Comparison of ENCODE assay signal across 11 cellular contexts in the genomic region with DNA sequence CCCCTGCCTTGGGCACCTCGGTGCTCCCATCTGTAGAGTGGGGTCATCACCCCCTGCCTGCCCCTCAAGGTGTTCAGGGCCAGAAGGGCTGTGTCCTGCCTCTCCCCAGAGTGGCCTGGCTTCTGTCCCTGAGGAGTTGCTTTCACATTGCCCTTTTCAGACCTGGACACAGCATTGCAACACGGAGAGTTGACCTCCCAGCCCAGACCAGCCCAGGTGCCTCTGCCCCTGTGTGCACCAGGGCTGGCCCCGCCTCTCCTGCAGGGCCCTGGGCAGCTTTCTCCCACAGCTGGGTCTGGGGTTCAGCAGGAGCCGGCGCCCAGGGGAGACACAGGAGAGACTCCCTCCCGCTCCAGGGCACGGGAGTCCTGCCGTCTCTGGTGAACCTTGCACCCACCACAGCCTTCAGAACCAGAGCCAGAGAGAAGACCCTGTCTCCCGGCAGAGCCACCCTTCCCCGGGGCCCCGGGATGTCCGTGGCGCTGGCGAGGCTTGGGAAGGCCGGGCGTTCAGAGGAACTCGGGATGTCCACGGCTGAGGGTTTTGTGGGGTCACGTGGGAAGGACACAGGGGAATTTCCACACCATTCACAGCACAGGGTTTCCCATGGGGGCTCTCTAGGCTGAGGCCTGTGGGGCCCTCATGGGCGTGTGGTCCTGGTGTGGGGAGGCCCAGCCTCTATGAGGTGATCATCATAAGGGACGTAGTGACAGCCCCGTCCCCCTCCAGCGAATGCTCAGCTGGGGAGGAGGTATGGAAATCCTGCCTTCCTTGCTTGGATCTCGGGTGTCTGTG. TPM values are rescaled to one million over a fixed set of nuclear protein-coding genes. Genes with fewer than 3 reads are reported as not detected.
DNase-seq lines count a peak whose midpoint lies in the region; ATAC-seq and TF ChIP-seq lines count a peak whose summit lies in the region.
"Had no signal": no experiment of that assay in that cellular context is flagged by ENCODE, and none has a peak within 500 bp of the region (broad histone marks: within the 10 kb centered on the region; RNA-seq: fewer than 3 reads in every experiment).

No MANE protein-coding gene starts in this region.

- H3K4me1 Mint-ChIP-seq in CD14-positive monocyte: peaks cover 16% of the 10 kb centered on the region

- peak overlapping the region in 1 of 2 donors; percentile 35 for H3K4me3 Mint-ChIP-seq in CD14-positive monocyte
- H3K4me3 Mint-ChIP-seq: activated CD4-positive, alpha-beta memory T cell treated with anti-CD3 and anti-CD28 coated beads for 36 hours had no signal

- intact Hi-C loops in CD14-positive monocyte (cut with micrococcal nuclease): loop anchor here (1.0 to 10.0 kb wide), 4 partner anchors 152 to 277 kb away; no protein-coding TSS in a partner anchor
- intact Hi-C loops in PC-3 (cut with micrococcal nuclease): loop anchor here (1.0 to 2.0 kb wide), 2 partner anchors 65 to 168 kb away; no protein-coding TSS in a partner anchor
- intact Hi-C loops in mucosa of descending colon (cut with DNase I, micrococcal nuclease): loop anchor here (2.0 to 5.0 kb wide), 2 partner anchors 277 to 280 kb away; no protein-coding TSS in a partner anchor

- TF ChIP-seq CTCF in CD14-positive monocyte (IDR thresholded peaks at IDR 0.05): no peak
- TF ChIP-seq CTCF in PC-3 (conservative IDR thresholded peaks at IDR 0.05; ENCODE audit: low read depth, low read length): no peak
- no peak for TF ChIP-seq CTCF in mucosa of descending colon (IDR thresholded peaks at IDR 0.05)

- POLR2A ChIA-PET in PC-3 (lab: Charles Lee; ENCODE audit: unreplicated experiment): no interaction called here

- H3K4me2 ChIP-seq in PC-3 (ENCODE audit: low read length): 0 out of 2 replicates have a peak overlapping the region, but pooled peaks have one; percentile 22

- no peak overlapping the region for H3K9ac ChIP-seq in PC-3 (ENCODE audit: low read length)

- H3K79me2 ChIP-seq in PC-3 (ENCODE audit: low read length): no peaks in the 10 kb centered on the region

- H3K27ac ChIP-seq in PC-3 (ENCODE audit: low read length): no peak overlapping the region

- no peaks in the 10 kb centered on the region for H3F3A ChIP-seq in PC-3 (ENCODE audit: low read length, unreplicated experiment)

- ATAC-seq in GM21786 (IDR thresholded peaks at IDR 0.05; ENCODE audit: unreplicated experiment) (peak; percentile 13), PC-3 (no peak), mucosa of descending colon (peak; percentile 3), HG03520 (IDR thresholded peaks at IDR 0.05; ENCODE audit: unreplicated experiment) (no peak)

- CTCF ChIA-PET in PC-3 (lab: Charles Lee): no interaction called here

- no peaks in the 10 kb centered on the region for H3K27me3 ChIP-seq in PC-3 (ENCODE audit: low read length)
- H3K27me3 ChIP-seq: MG63 had no signal

- H3K36me3 ChIP-seq in PC-3 (ENCODE audit: low read depth, low read length) (no peaks in the 10 kb centered on the region), mucosa of descending colon (ENCODE audit: low read depth) (no peaks in the 10 kb centered on the region)
- H3K36me3 ChIP-seq: MG63 had no signal

- peaks cover 0 to 12% (median 2%) of the 10 kb centered on the region in 3 donors for H3K27me3 Mint-ChIP-seq in CD14-positive monocyte (ENCODE audit: low read depth in 3 of 3)
- H3K27me3 Mint-ChIP-seq: activated CD4-positive, alpha-beta memory T cell treated with anti-CD3 and anti-CD28 coated beads for 36 hours had no signal

- H3K9me3 Mint-ChIP-seq in CD14-positive monocyte: peaks cover 7 to 13% (median 12%) of the 10 kb centered on the region in 7 donors
- H3K9me3 Mint-ChIP-seq: activated CD4-positive, alpha-beta memory T cell treated with anti-CD3 and anti-CD28 coated beads for 36 hours had no signal

- H4K20me1 ChIP-seq in PC-3 (ENCODE audit: low read length): no peaks in the 10 kb centered on the region

- H3K9me3 ChIP-seq in PC-3 (ENCODE audit: low read length) (no peaks in the 10 kb centered on the region), mucosa of descending colon (no peaks in the 10 kb centered on the region)
- H3K9me3 ChIP-seq: MG63 had no signal

- no peaks in the 10 kb centered on the region for H3K4me1 ChIP-seq in PC-3 (ENCODE audit: insufficient read depth, low read length)
- peaks cover 9% of the 10 kb centered on the region for H3K4me1 ChIP-seq in mucosa of descending colon (ENCODE audit: low read depth)

- H3K27ac Mint-ChIP-seq in CD14-positive monocyte: peak overlapping the region in 1 of 7 donors; percentile 36
- H3K27ac Mint-ChIP-seq: activated CD4-positive, alpha-beta memory T cell treated with anti-CD3 and anti-CD28 coated beads for 36 hours had no signal

- DNase-seq in CD14-positive monocyte (ENCODE audit: low spot score): peak; percentile 30
- DNase-seq in PC-3: no peak
- peak in 2 of 3 donors; percentile 28 to 43 for DNase-seq in mucosa of descending colon
- DNase-seq in KG1 (lab: John Stamatoyannopoulos, UW): no peak
- no peak for DNase-seq in central memory CD4-positive, alpha-beta T cell
- DNase-seq in HuH-7.5 (ENCODE audit: low spot score): no peak
- DNase-seq: MG63 had no signal

- BruUV-seq in PC-3 (replicated peaks; lab: Mats Ljungman, UMichigan): no TSS peak

- H2AFZ ChIP-seq in PC-3 (ENCODE audit: low read length): no peak overlapping the region

- no peaks in the 10 kb centered on the region for H3K9me2 ChIP-seq in PC-3 (replicated peaks; ENCODE audit: low read length)

- no peak overlapping the region for H3K4me3 ChIP-seq in PC-3 (ENCODE audit: low read length)
- no peak overlapping the region for H3K4me3 ChIP-seq in mucosa of descending colon
- H3K4me3 ChIP-seq: MG63 had no signal

- peaks cover 0 to 3% of the 10 kb centered on the region in 2 donors for H3K36me3 Mint-ChIP-seq in CD14-positive monocyte

RNA-seq across cellular contexts. Expression of a gene that starts 23.2 kb away (rescaled TPM):
- under 1 TPM in 1 of 2 donors, not detected in 1; 0.05 TPM for polyA plus RNA-seq in CD14-positive monocyte
- total RNA-seq in PC-3 (2014; rRNA removed): 0.07 and 0.23 TPM in 2 replicates
- 1 to 10 TPM; 1.3 to 1.8 (median 1.6) TPM for total RNA-seq in mucosa of descending colon
- total RNA-seq: myocyte had no signal

Comparison
In these comparisons a context has a peak if more than half of its experiments do, and no peak if none do; other contexts are left out.
1. DNase-seq: peak in CD14-positive monocyte (single experiment) and mucosa of descending colon (2 of 3); none in PC-3 (single experiment), KG1 (single experiment), central memory CD4-positive, alpha-beta T cell (single experiment) and HuH-7.5 (single experiment).
2. ATAC-seq: peak in GM21786 (single experiment) and mucosa of descending colon (single experiment); none in PC-3 (single experiment) and HG03520 (single experiment).